ENCODE assay signal across 8 cellular contexts in genomic region chr5:64635056-64635686, GRCh38. TPM values are rescaled to one million over a fixed set of nuclear protein-coding genes. Genes with fewer than 3 reads are reported as not detected.
A peak's percentile ranks its signal among the peaks of the same experiment; 100 is the strongest.
DNase-seq lines count a peak whose midpoint lies in the region; ATAC-seq and TF ChIP-seq lines count a peak whose summit lies in the region.

No MANE protein-coding gene starts in this region.

- H3K4me1 ChIP-seq in BLaER1: peaks cover 10% of the 10 kb centered on the region

- H3K4me3 ChIP-seq in BLaER1 (no peak overlapping the region), fibroblast of the aortic adventitia (ENCODE audit: low read depth, low read length) (no peak overlapping the region)

- peak; percentile 90 for TF ChIP-seq CTCF in RWPE1 (conservative IDR thresholded peaks at IDR 0.05; ENCODE audit: low read depth)
- TF ChIP-seq CTCF in fibroblast of the aortic adventitia (IDR thresholded peaks at IDR 0.05; ENCODE audit: insufficient read depth, low read length): peak; percentile 59

- H3K4me3 Mint-ChIP-seq in activated T-helper 2 cell treated with anti-CD3 and anti-CD28 coated beads, Interferon-gamma antibody, Interleukin-2, Interleukin-4, amounts not matched to agents 10 μg/mL and 5 μg/mL and 100 μg/mL, durations not matched to agents 14 hours and 24 hours and 36 hours (ENCODE audit: low read depth): no peak overlapping the region

- no peaks in the 10 kb centered on the region for H3K9me3 Mint-ChIP-seq in activated T-helper 2 cell treated with anti-CD3 and anti-CD28 coated beads, Interferon-gamma antibody, Interleukin-2, Interleukin-4, amounts not matched to agents 10 μg/mL and 5 μg/mL and 100 μg/mL, durations not matched to agents 14 hours and 24 hours and 36 hours

- H3K27ac ChIP-seq in BLaER1 (peak overlapping the region; percentile 19; the same call in 1 of the 2 replicates), RWPE1 (no peak overlapping the region)

- peaks cover 5% of the 10 kb centered on the region for H3K4me1 Mint-ChIP-seq in activated T-helper 2 cell treated with anti-CD3 and anti-CD28 coated beads, Interferon-gamma antibody, Interleukin-2, Interleukin-4, amounts not matched to agents 10 μg/mL and 5 μg/mL and 100 μg/mL, durations not matched to agents 14 hours and 24 hours and 36 hours (ENCODE audit: low read depth)

- no peaks in the 10 kb centered on the region for H3K36me3 Mint-ChIP-seq in activated T-helper 2 cell treated with anti-CD3 and anti-CD28 coated beads, Interferon-gamma antibody, Interleukin-2, Interleukin-4, amounts not matched to agents 10 μg/mL and 5 μg/mL and 100 μg/mL, durations not matched to agents 14 hours and 24 hours and 36 hours (ENCODE audit: low read depth)

- H3K27me3 ChIP-seq in BLaER1: no peaks in the 10 kb centered on the region

- no peaks in the 10 kb centered on the region for H4K20me1 ChIP-seq in BLaER1

- no peak overlapping the region for H3K27ac Mint-ChIP-seq in activated T-helper 2 cell treated with anti-CD3 and anti-CD28 coated beads, Interferon-gamma antibody, Interleukin-2, Interleukin-4, amounts not matched to agents 10 μg/mL and 5 μg/mL and 100 μg/mL, durations not matched to agents 14 hours and 24 hours and 36 hours

- intact Hi-C loops in sciatic nerve (cut with DNase I): no loop called here
- intact Hi-C loops in activated T-helper 2 cell treated with anti-CD3 and anti-CD28 coated beads, Interferon-gamma antibody, Interleukin-2, Interleukin-4, amounts not matched to agents 10 μg/mL and 5 μg/mL and 100 μg/mL, durations not matched to agents 14 hours and 24 hours and 36 hours (cut with micrococcal nuclease): loop anchor here (1.0 kb wide), 2 partner anchors 149 to 848 kb away; no protein-coding TSS in a partner anchor

- no peaks in the 10 kb centered on the region for H3K9me3 ChIP-seq in BLaER1

- H3K4me2 ChIP-seq in BLaER1: peak overlapping the region; percentile 48

- DNase-seq in RWPE1 (ENCODE audit: low spot score) (peak; percentile 37), fibroblast of the aortic adventitia (ENCODE audit: low read depth) (peak; percentile 64), sciatic nerve (ENCODE audit: low spot score) (no peak)
- DNase-seq in activated CD8-positive, alpha-beta memory T cell treated with anti-CD3 and anti-CD28 coated beads, Interleukin-2, amount 50 U/mL, for 4 hours: no peak
- no peak for DNase-seq in activated T-helper 2 cell treated with anti-CD3 and anti-CD28 coated beads, Interferon-gamma antibody, Interleukin-2, Interleukin-4, amounts not matched to agents 10 μg/mL and 5 μg/mL and 100 μg/mL, durations not matched to agents 14 hours and 24 hours and 36 hours (ENCODE audit: low spot score)

- POLR2A ChIA-PET in RWPE1 (lab: Yijun Ruan, JAX; ENCODE audit: low non-redundant PET): no interaction called here

- H3K9ac ChIP-seq in BLaER1: 0 out of 2 replicates have a peak overlapping the region, but pooled peaks have one; percentile 27

- ATAC-seq in GM18867 (IDR thresholded peaks at IDR 0.05; ENCODE audit: unreplicated experiment) (peak; percentile 47), sciatic nerve (peak; percentile 45), HG03521 (IDR thresholded peaks at IDR 0.05; ENCODE audit: unreplicated experiment) (no peak)

- no peaks in the 10 kb centered on the region for H3K36me3 ChIP-seq in BLaER1

- CTCF ChIA-PET in RWPE1 (lab: Yijun Ruan, JAX): interaction anchor here (0.6 to 1.8 kb wide), 12 partner anchors 11 to 1509 kb away, joined by 3 to 18 read pairs (median 4); no protein-coding TSS in a partner anchor

- peaks cover 23% of the 10 kb centered on the region for H3K27me3 Mint-ChIP-seq in activated T-helper 2 cell treated with anti-CD3 and anti-CD28 coated beads, Interferon-gamma antibody, Interleukin-2, Interleukin-4, amounts not matched to agents 10 μg/mL and 5 μg/mL and 100 μg/mL, durations not matched to agents 14 hours and 24 hours and 36 hours (ENCODE audit: low read depth)

RNA-seq across cellular contexts. Expression of gene SHISAL2B, which starts 55.1 kb away (rescaled TPM):
- total RNA-seq in fibroblast of the aortic adventitia (ENCODE audit: low replicate concordance) (not detected in 2 replicates), sciatic nerve (not detected)
- not detected in 2 replicates for total RNA-seq in activated T-helper 2 cell treated with anti-CD3 and anti-CD28 coated beads, Interferon-gamma antibody, Interleukin-2, Interleukin-4, amounts not matched to agents 10 μg/mL and 5 μg/mL and 100 μg/mL, durations not matched to agents 14 hours and 24 hours and 36 hours

Comparison
In these comparisons a context has a peak if more than half of its experiments do, and no peak if none do; other contexts are left out.
1. DNase-seq: peak in RWPE1 (single experiment) and fibroblast of the aortic adventitia (single experiment); none in sciatic nerve (single experiment), activated CD8-positive, alpha-beta memory T cell treated with anti-CD3 and anti-CD28 coated beads, Interleukin-2, amount 50 U/mL, for 4 hours (single experiment) and activated T-helper 2 cell treated with anti-CD3 and anti-CD28 coated beads, Interferon-gamma antibody, Interleukin-2, Interleukin-4, amounts not matched to agents 10 μg/mL and 5 μg/mL and 100 μg/mL, durations not matched to agents 14 hours and 24 hours and 36 hours (single experiment).